Comparison of ENCODE assay signal across 17 cellular contexts in the genomic region with DNA sequence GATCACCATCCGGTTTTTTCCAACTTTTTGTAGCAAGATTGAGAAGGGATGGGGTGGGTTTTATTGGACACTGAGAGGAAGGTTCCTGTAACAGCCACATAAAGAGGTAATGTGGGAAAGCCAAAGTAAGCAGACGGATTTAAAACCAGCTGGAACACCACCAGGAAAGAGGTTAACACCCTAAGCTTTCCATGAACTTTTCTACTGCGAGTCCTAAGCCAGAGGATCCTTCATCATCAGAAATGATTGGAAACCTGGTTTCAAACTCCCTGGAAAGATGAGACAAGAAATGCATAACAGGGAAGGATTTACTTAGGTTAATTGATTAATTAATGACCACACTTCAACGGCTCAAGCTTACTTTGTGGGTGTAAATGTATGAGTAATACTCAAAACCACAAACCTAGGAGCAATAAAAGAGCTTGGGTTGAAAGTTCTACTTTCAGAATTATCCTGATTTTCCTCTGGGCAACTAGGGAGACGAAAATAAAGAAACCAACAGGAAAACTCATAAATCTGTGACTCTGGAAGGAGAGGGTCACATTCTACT.
"Had no signal": no experiment of that assay in that cellular context is flagged by ENCODE, and none has a peak within 500 bp of the region (broad histone marks: within the 10 kb centered on the region; RNA-seq: fewer than 3 reads in every experiment).

No MANE protein-coding gene starts in this region.

- H3K9me3 Mint-ChIP-seq: activated naive CD8-positive, alpha-beta T cell treated with anti-CD3 and anti-CD28 coated beads for 36 hours; stimulated activated naive CD8-positive, alpha-beta T cell treated with anti-CD3 and anti-CD28 coated beads, Interleukin-15, amount 100 ng/mL, for 72 hours had no signal

- H3K4me3 Mint-ChIP-seq: activated naive CD8-positive, alpha-beta T cell treated with anti-CD3 and anti-CD28 coated beads for 36 hours; immature natural killer cell; stimulated activated naive CD8-positive, alpha-beta T cell treated with anti-CD3 and anti-CD28 coated beads, Interleukin-15, amount 100 ng/mL, for 72 hours had no signal

- H3K36me3 ChIP-seq: left ventricle myocardium inferior, ovary had no signal

- H3K4me3 ChIP-seq: left ventricle myocardium inferior, ovary, testis had no signal

- H3K4me1 Mint-ChIP-seq: immature natural killer cell had no signal

- H3K4me1 ChIP-seq: left ventricle myocardium inferior, testis had no signal

- DNase-seq: activated CD4-positive, alpha-beta T cell treated with anti-CD3 and anti-CD28 coated beads for 1 hour; activated CD4-positive, alpha-beta T cell treated with anti-CD3 and anti-CD28 coated beads, Interleukin-2, amount 50 U/mL, for 48 hours; activated gamma-delta T cell; activated naive CD8-positive, alpha-beta T cell treated with anti-CD3 and anti-CD28 coated beads for 36 hours; activated T-cell treated with anti-CD3 and anti-CD28 coated beads, Interleukin-2, amount 50 U/mL, for 48 hours; aorta; central memory CD4-positive, alpha-beta T cell; cortex of kidney; effector CD8-positive, alpha-beta T cell; immature natural killer cell; left ventricle myocardium inferior; mesendoderm; ovary; stimulated activated CD4-positive, alpha-beta T cell treated with anti-CD3 and anti-CD28 coated beads, Interleukin-4, amount 100 ng/mL, for 24 hours; stimulated activated naive CD8-positive, alpha-beta T cell treated with anti-CD3 and anti-CD28 coated beads, Interleukin-15, amount 100 ng/mL, for 72 hours; T-helper 9 cell; testis had no signal

- H3K36me3 Mint-ChIP-seq: activated naive CD8-positive, alpha-beta T cell treated with anti-CD3 and anti-CD28 coated beads for 36 hours; immature natural killer cell had no signal

- H3K9me3 ChIP-seq: left ventricle myocardium inferior, ovary, testis had no signal

- H3K27ac Mint-ChIP-seq: activated naive CD8-positive, alpha-beta T cell treated with anti-CD3 and anti-CD28 coated beads for 36 hours; immature natural killer cell; stimulated activated naive CD8-positive, alpha-beta T cell treated with anti-CD3 and anti-CD28 coated beads, Interleukin-15, amount 100 ng/mL, for 72 hours had no signal

- H3K27me3 ChIP-seq: ovary, testis had no signal

- H3K27ac ChIP-seq: left ventricle myocardium inferior, ovary, testis had no signal
